ENCODE assay signal across 8 cellular contexts in genomic region chr9:95494416-95495371, GRCh38. TPM values are rescaled to one million over a fixed set of nuclear protein-coding genes. Genes with fewer than 3 reads are reported as not detected.
DNase-seq lines count a peak whose midpoint lies in the region; ATAC-seq and TF ChIP-seq lines count a peak whose summit lies in the region.

No MANE protein-coding gene starts in this region.

- no peaks in the 10 kb centered on the region for H3K36me3 ChIP-seq in CD4-positive, alpha-beta memory T cell (ENCODE audit: insufficient read depth, low read length)
- H3K36me3 ChIP-seq in PC-3 (ENCODE audit: low read depth, low read length) (no peaks in the 10 kb centered on the region), lung (ENCODE audit: control insufficient read depth in 2 of 2, insufficient read depth in 2 of 2, low read length in 2 of 2) (peaks cover 0 to 3% of the 10 kb centered on the region in 2 donors)

- no peak for TF ChIP-seq CTCF in PC-3 (conservative IDR thresholded peaks at IDR 0.05; ENCODE audit: low read depth, low read length)
- TF ChIP-seq CTCF in lung (IDR thresholded peaks at IDR 0.05; ENCODE audit: control extremely low read depth, extremely low read depth) = no peak

- ATAC-seq in GM19455 (IDR thresholded peaks at IDR 0.05; ENCODE audit: unreplicated experiment) (peak; percentile 92), HG03558 (IDR thresholded peaks at IDR 0.05; ENCODE audit: extremely low read depth, unreplicated experiment) (peak; percentile 64), PC-3 (peak; percentile 93), lung (ENCODE audit: insufficient read depth, low FRiP score) (peak; percentile 67)
- peak; percentile 70 to 95 for ATAC-seq in stimulated activated naive B cell treated with anti-CD40 and anti-IgM and Interleukin-4, amounts not matched to agents 10 μg/mL and 1 μg/mL and 100 μg/mL, for 72 hours (replicated peaks)

- no peaks in the 10 kb centered on the region for H3F3A ChIP-seq in PC-3 (ENCODE audit: low read length, unreplicated experiment)

- no peaks in the 10 kb centered on the region for H3K9me3 ChIP-seq in CD4-positive, alpha-beta memory T cell (ENCODE audit: control insufficient read depth in 1 of 2, low read length in 2 of 2)
- H3K9me3 ChIP-seq in PC-3 (ENCODE audit: low read length) = no peaks in the 10 kb centered on the region
- H3K9me3 ChIP-seq in lung (ENCODE audit: control insufficient read depth in 2 of 2, insufficient read depth in 1 of 2, low read length in 1 of 2) = no peaks in the 10 kb centered on the region

- WGBS in lung, 2 donors = 65 to 72% methylated on average over 29 of the region's 29 CpGs

- H3K4me1 ChIP-seq in CD4-positive, alpha-beta memory T cell (ENCODE audit: insufficient read depth, low read length) = peaks cover 65% of the 10 kb centered on the region
- H3K4me1 ChIP-seq in PC-3 (ENCODE audit: insufficient read depth, low read length) (peaks cover 17% of the 10 kb centered on the region), lung (ENCODE audit: control insufficient read depth in 2 of 2, insufficient read depth in 2 of 2, low read length in 2 of 2) (peaks cover 4 to 19% of the 10 kb centered on the region in 2 donors)

- H3K9me3 Mint-ChIP-seq in CD4-positive, alpha-beta memory T cell = no peaks in the 10 kb centered on the region
- H3K9me3 Mint-ChIP-seq in stimulated activated naive B cell treated with anti-CD40 and anti-IgM and Interleukin-4, amounts not matched to agents 10 μg/mL and 1 μg/mL and 100 μg/mL, for 72 hours = peaks cover 0 to 4% of the 10 kb centered on the region in 2 donors

- H2AFZ ChIP-seq in PC-3 (ENCODE audit: low read length) = peak overlapping the region; percentile 89

- H3K36me3 Mint-ChIP-seq in CD4-positive, alpha-beta memory T cell = no peaks in the 10 kb centered on the region
- H3K36me3 Mint-ChIP-seq in stimulated activated naive B cell treated with anti-CD40 and anti-IgM and Interleukin-4, amounts not matched to agents 10 μg/mL and 1 μg/mL and 100 μg/mL, for 72 hours = no peaks in the 10 kb centered on the region

- peak; percentile 87 to 94 (median 90) for DNase-seq in CD4-positive, alpha-beta memory T cell
- DNase-seq in PC-3 (peak; percentile 74), activated gamma-delta T cell (lab: John Stamatoyannopoulos, UW) (peak; percentile 73), lung (ENCODE audit: low spot score) (no peak), hippocampal formation (lab: John Stamatoyannopoulos, UW) (no peak)
- DNase-seq in stimulated activated naive B cell treated with anti-CD40 and anti-IgM and Interleukin-4, amounts not matched to agents 10 μg/mL and 1 μg/mL and 100 μg/mL, for 72 hours = peak; percentile 41

- H3K27me3 Mint-ChIP-seq in CD4-positive, alpha-beta memory T cell = peaks cover 1 to 4% of the 10 kb centered on the region in 2 donors
- H3K27me3 Mint-ChIP-seq in stimulated activated naive B cell treated with anti-CD40 and anti-IgM and Interleukin-4, amounts not matched to agents 10 μg/mL and 1 μg/mL and 100 μg/mL, for 72 hours = peaks cover 17 to 62% of the 10 kb centered on the region in 2 donors

- peak overlapping the region; percentile 64 for H3K27ac ChIP-seq in CD4-positive, alpha-beta memory T cell (ENCODE audit: low read depth, low read length)
- H3K27ac ChIP-seq in PC-3 (ENCODE audit: low read length) (peak overlapping the region; percentile 61), lung (ENCODE audit: low read depth in 1 of 2, low read length in 1 of 2) (peak overlapping the region in 1 of 2 donors; percentile 21)

- H3K9me2 ChIP-seq in PC-3 (replicated peaks; ENCODE audit: low read length) = no peaks in the 10 kb centered on the region

- H3K79me2 ChIP-seq in PC-3 (ENCODE audit: low read length) = no peaks in the 10 kb centered on the region

- H4K20me1 ChIP-seq in PC-3 (ENCODE audit: low read length) = no peaks in the 10 kb centered on the region

- H3K4me2 ChIP-seq in PC-3 (ENCODE audit: low read length) = peak overlapping the region; percentile 86

- intact Hi-C loops in CD4-positive, alpha-beta memory T cell (cut with micrococcal nuclease) = loop anchor here (1.0 to 10.0 kb wide), 3 partner anchors 13 to 70 kb away; no protein-coding TSS in a partner anchor
- intact Hi-C loops in PC-3 (cut with micrococcal nuclease) = no loop called here

- POLR2A ChIA-PET in CD4-positive, alpha-beta memory T cell (lab: Charles Lee; ENCODE audit: partially characterized antibody) = interaction anchor here (0.8 to 7.6 kb wide), 9 partner anchors 12 to 393 kb away, joined by 3 to 82 read pairs (median 3); partner anchors contain the start of gene ERCC6L2
- POLR2A ChIA-PET in PC-3 (lab: Charles Lee; ENCODE audit: unreplicated experiment) = no interaction called here

- H3K4me1 Mint-ChIP-seq in CD4-positive, alpha-beta memory T cell = peaks cover 28 to 86% (median 59%) of the 10 kb centered on the region in 4 donors
- H3K4me1 Mint-ChIP-seq in stimulated activated naive B cell treated with anti-CD40 and anti-IgM and Interleukin-4, amounts not matched to agents 10 μg/mL and 1 μg/mL and 100 μg/mL, for 72 hours = peaks cover 11 to 12% of the 10 kb centered on the region in 2 donors

- CTCF ChIA-PET in CD4-positive, alpha-beta memory T cell (lab: Charles Lee; ENCODE audit: partially characterized antibody) = interaction anchor here (0.6 to 2.0 kb wide), 5 partner anchors 10 to 1284 kb away, joined by 3 to 7 read pairs (median 3); no protein-coding TSS in a partner anchor
- CTCF ChIA-PET in PC-3 (lab: Charles Lee) = interaction anchor here (0.8 kb wide), 1 partner anchor 277 kb away, joined by 5 read pairs; no protein-coding TSS in a partner anchor

- no peaks in the 10 kb centered on the region for H3K27me3 ChIP-seq in CD4-positive, alpha-beta memory T cell (ENCODE audit: insufficient read depth, low read length)
- no peaks in the 10 kb centered on the region for H3K27me3 ChIP-seq in PC-3 (ENCODE audit: low read length)
- H3K27me3 ChIP-seq in lung (ENCODE audit: control insufficient read depth, insufficient read depth) = no peaks in the 10 kb centered on the region

- H3K4me3 Mint-ChIP-seq in CD4-positive, alpha-beta memory T cell = peak overlapping the region; percentile 82 to 93 (median 90)
- peak overlapping the region; percentile 66 to 80 for H3K4me3 Mint-ChIP-seq in stimulated activated naive B cell treated with anti-CD40 and anti-IgM and Interleukin-4, amounts not matched to agents 10 μg/mL and 1 μg/mL and 100 μg/mL, for 72 hours

- BruUV-seq in PC-3 (replicated peaks; lab: Mats Ljungman, UMichigan) = TSS peak; percentile 54

- H3K9ac ChIP-seq in PC-3 (ENCODE audit: low read length) = peak overlapping the region; percentile 49; the same call in 1 of the 2 replicates

- H3K4me3 ChIP-seq in CD4-positive, alpha-beta memory T cell (ENCODE audit: low read length in 2 of 2) = peak overlapping the region in 1 of 2 donors; percentile 48
- H3K4me3 ChIP-seq in PC-3 (ENCODE audit: low read length) (peak overlapping the region; percentile 59), lung (no peak overlapping the region)

- H3K27ac Mint-ChIP-seq in CD4-positive, alpha-beta memory T cell = peak overlapping the region; percentile 88 to 100 (median 98)
- H3K27ac Mint-ChIP-seq in stimulated activated naive B cell treated with anti-CD40 and anti-IgM and Interleukin-4, amounts not matched to agents 10 μg/mL and 1 μg/mL and 100 μg/mL, for 72 hours = no peak overlapping the region

RNA-seq across cellular contexts. Expression of gene PTCH1, which starts 22.1 kb away (rescaled TPM):
- total RNA-seq in CD4-positive, alpha-beta memory T cell = 10 to 100 TPM; 18.8 to 23.0 TPM
- 10 to 100 TPM in 1 of 2 donors, 1 to 10 TPM in 1; 2.7 to 13.5 TPM for polyA plus RNA-seq in CD4-positive, alpha-beta memory T cell
- total RNA-seq in PC-3 (2014; rRNA removed) = 0.77 and 2.1 TPM in 2 replicates
- 10 to 100 TPM; 19.4 to 31.1 TPM for total RNA-seq in lung
- polyA plus RNA-seq in lung = 1 to 10 TPM; 3.1 to 4.9 TPM

Comparison
In these comparisons a context has a peak if more than half of its experiments do, and no peak if none do; other contexts are left out.
1. DNase-seq: peak in CD4-positive, alpha-beta memory T cell (5 of 5), PC-3 (single experiment), activated gamma-delta T cell (single experiment) and stimulated activated naive B cell treated with anti-CD40 and anti-IgM and Interleukin-4, amounts not matched to agents 10 μg/mL and 1 μg/mL and 100 μg/mL, for 72 hours (single experiment); none in lung (single experiment) and hippocampal formation (0 of 2).
2. Peak in every context shown above with its lines, with median percentiles within 50 percentile points of each other: ATAC-seq.